Comparison of ENCODE assay signal across 8 cellular contexts in genomic region chr13:19927117-19927734, GRCh38.
DNase-seq lines count a peak whose midpoint lies in the region; ATAC-seq and FAIRE-seq lines count a peak whose summit lies in the region.

No MANE protein-coding gene starts in this region.

- DNase-seq in NCI-H2196 treated with DMSO at 0.1 percent for 48 hours (lab: John Stamatoyannopoulos, UW; ENCODE audit: unreplicated experiment): peak; percentile 9
- no peak for DNase-seq in NCI-H2196 (lab: John Stamatoyannopoulos, UW; ENCODE audit: unreplicated experiment)
- peak; percentile 23 to 56 for DNase-seq in NCI-H524 (lab: John Stamatoyannopoulos, UW)
- peak; percentile 55 for DNase-seq in pons (ENCODE audit: low spot score)
- no peak for DNase-seq in SKM-1 (lab: John Stamatoyannopoulos, UW; ENCODE audit: unreplicated experiment)

- ATAC-seq in HG02973 (IDR thresholded peaks at IDR 0.05; ENCODE audit: unreplicated experiment) (no peak), GM18909 (IDR thresholded peaks at IDR 0.05; ENCODE audit: poor library complexity, unreplicated experiment) (no peak)

- FAIRE-seq in endometrium (lab: Jason Lieb, UNC): peak; percentile 65

Comparison
In these comparisons a context has a peak if more than half of its experiments do, and no peak if none do; other contexts are left out.
1. DNase-seq: peak in NCI-H2196 treated with DMSO at 0.1 percent for 48 hours (single experiment), NCI-H524 (2 of 2) and pons (single experiment); none in NCI-H2196 (single experiment) and SKM-1 (single experiment).